ENCODE assay signal across 9 cellular contexts in genomic region chr7:88401009-88401623, GRCh38.
A peak's percentile ranks its signal among the peaks of the same experiment; 100 is the strongest.
DNase-seq lines count a peak whose midpoint lies in the region; TF ChIP-seq lines count a peak whose summit lies in the region.
"Had no signal": no experiment of that assay in that cellular context is flagged by ENCODE, and none has a peak within 500 bp of the region (broad histone marks: within the 10 kb centered on the region; RNA-seq: fewer than 3 reads in every experiment).

No MANE protein-coding gene starts in this region.

- H3K36me3 ChIP-seq in HAP-1 (replicated peaks) = no peaks in the 10 kb centered on the region

- in situ Hi-C loops in HAP-1 (cut with MboI; ENCODE audit: low sequenced_read_pairs) = no loop called here

- no peaks in the 10 kb centered on the region for H3K27me3 ChIP-seq in HAP-1 (ENCODE audit: low read depth)

- H3K9me3 ChIP-seq in HAP-1 = no peaks in the 10 kb centered on the region

- no peaks in the 10 kb centered on the region for H3K4me1 ChIP-seq in HAP-1

- no peak overlapping the region for H3K27ac Mint-ChIP-seq in activated naive CD4-positive, alpha-beta T cell treated with anti-CD3 and anti-CD28 coated beads for 36 hours
- no peak overlapping the region for H3K27ac Mint-ChIP-seq in activated naive CD4-positive, alpha-beta T cell treated with anti-CD3 and anti-CD28 coated beads, Interleukin-2, amount 10 ng/mL, durations not matched to agents 7 days and 5 days
- no peak overlapping the region for H3K27ac Mint-ChIP-seq in type B pancreatic cell
- H3K27ac Mint-ChIP-seq in activated T-helper 1 cell treated with anti-CD3 and anti-CD28 coated beads, Interleukin-12 subunit alpha, Interleukin-12 subunit beta, Interleukin-2, Interleukin-4 antibody, amounts not matched to agents 30 ng/mL and 10 ng/mL and 1 ng/mL, durations not matched to agents 14 hours and 24 hours and 36 hours = no peak overlapping the region
- H3K27ac Mint-ChIP-seq: activated naive CD4-positive, alpha-beta T cell treated with anti-CD3 and anti-CD28 coated beads, Interleukin-2, amount 50 U/mL, for 24 hours had no signal

- H3K4me3 Mint-ChIP-seq in activated naive CD4-positive, alpha-beta T cell treated with anti-CD3 and anti-CD28 coated beads for 36 hours = no peak overlapping the region
- no peak overlapping the region for H3K4me3 Mint-ChIP-seq in activated naive CD4-positive, alpha-beta T cell treated with anti-CD3 and anti-CD28 coated beads, Interleukin-2, amount 10 ng/mL, durations not matched to agents 7 days and 5 days
- H3K4me3 Mint-ChIP-seq in type B pancreatic cell = no peak overlapping the region
- H3K4me3 Mint-ChIP-seq in activated T-helper 1 cell treated with anti-CD3 and anti-CD28 coated beads, Interleukin-12 subunit alpha, Interleukin-12 subunit beta, Interleukin-2, Interleukin-4 antibody, amounts not matched to agents 30 ng/mL and 10 ng/mL and 1 ng/mL, durations not matched to agents 14 hours and 24 hours and 36 hours = no peak overlapping the region
- H3K4me3 Mint-ChIP-seq: activated naive CD4-positive, alpha-beta T cell treated with anti-CD3 and anti-CD28 coated beads, Interleukin-2, amount 50 U/mL, for 24 hours had no signal

- H3K27me3 Mint-ChIP-seq in activated naive CD4-positive, alpha-beta T cell treated with anti-CD3 and anti-CD28 coated beads for 36 hours (ENCODE audit: low read depth) = no peaks in the 10 kb centered on the region
- no peaks in the 10 kb centered on the region for H3K27me3 Mint-ChIP-seq in activated naive CD4-positive, alpha-beta T cell treated with anti-CD3 and anti-CD28 coated beads, Interleukin-2, amount 10 ng/mL, durations not matched to agents 7 days and 5 days
- peaks cover 10% of the 10 kb centered on the region for H3K27me3 Mint-ChIP-seq in type B pancreatic cell
- no peaks in the 10 kb centered on the region for H3K27me3 Mint-ChIP-seq in activated T-helper 1 cell treated with anti-CD3 and anti-CD28 coated beads, Interleukin-12 subunit alpha, Interleukin-12 subunit beta, Interleukin-2, Interleukin-4 antibody, amounts not matched to agents 30 ng/mL and 10 ng/mL and 1 ng/mL, durations not matched to agents 14 hours and 24 hours and 36 hours (ENCODE audit: insufficient read depth)
- H3K27me3 Mint-ChIP-seq: activated naive CD4-positive, alpha-beta T cell treated with anti-CD3 and anti-CD28 coated beads, Interleukin-2, amount 50 U/mL, for 24 hours had no signal

- intact Hi-C loops in activated naive CD4-positive, alpha-beta T cell treated with anti-CD3 and anti-CD28 coated beads for 36 hours (cut with micrococcal nuclease) = loop anchor here (1.0 to 5.0 kb wide), 2 partner anchors 1222 to 1716 kb away; no protein-coding TSS in a partner anchor
- intact Hi-C loops in activated T-helper 1 cell treated with anti-CD3 and anti-CD28 coated beads, Interleukin-12 subunit alpha, Interleukin-12 subunit beta, Interleukin-2, Interleukin-4 antibody, amounts not matched to agents 30 ng/mL and 10 ng/mL and 1 ng/mL, durations not matched to agents 14 hours and 24 hours and 36 hours (cut with micrococcal nuclease) = loop anchor here (2.0 kb wide), 1 partner anchor 56 kb away; no protein-coding TSS in a partner anchor

- TF ChIP-seq CTCF in NB4 (IDR thresholded peaks at IDR 0.05; ENCODE audit: low read depth, low read length) (peak; percentile 70), choroid plexus epithelial cell (conservative IDR thresholded peaks at IDR 0.05; ENCODE audit: low read depth, low read length) (peak; percentile 41), type B pancreatic cell (conservative IDR thresholded peaks at IDR 0.05) (peak; percentile 80)

- H3K4me3 ChIP-seq in HAP-1 (no peak overlapping the region), NB4 (ENCODE audit: low read depth, low read length) (no peak overlapping the region), choroid plexus epithelial cell (ENCODE audit: low read depth, low read length) (no peak overlapping the region)

- CTCF ChIA-PET in activated naive CD4-positive, alpha-beta T cell treated with anti-CD3 and anti-CD28 coated beads for 36 hours (lab: Charles Lee) = interaction anchor here (0.6 to 1.3 kb wide), 9 partner anchors 10 to 1636 kb away, joined by 3 to 5 read pairs (median 3); no protein-coding TSS in a partner anchor
- CTCF ChIA-PET in activated naive CD4-positive, alpha-beta T cell treated with anti-CD3 and anti-CD28 coated beads, Interleukin-2, amount 10 ng/mL, durations not matched to agents 7 days and 5 days (lab: Charles Lee) = interaction anchor here (0.6 to 1.3 kb wide), 4 partner anchors 8 to 402 kb away, joined by 3 read pairs; no protein-coding TSS in a partner anchor

- DNase-seq in activated naive CD4-positive, alpha-beta T cell treated with anti-CD3 and anti-CD28 coated beads for 36 hours = peak; percentile 5
- no peak for DNase-seq in activated naive CD4-positive, alpha-beta T cell treated with anti-CD3 and anti-CD28 coated beads, Interleukin-2, amount 10 ng/mL, durations not matched to agents 7 days and 5 days
- peak; percentile 25 to 59 for DNase-seq in HAP-1 (ENCODE audit: low spot score in 2 of 2)
- peak; percentile 49 for DNase-seq in NB4 (ENCODE audit: low read depth)
- DNase-seq in choroid plexus epithelial cell (ENCODE audit: low read depth) = peak; percentile 8
- DNase-seq in type B pancreatic cell (ENCODE audit: extremely low spot score, unreplicated experiment) = no peak
- no peak for DNase-seq in activated T-helper 1 cell treated with anti-CD3 and anti-CD28 coated beads, Interleukin-12 subunit alpha, Interleukin-12 subunit beta, Interleukin-2, Interleukin-4 antibody, amounts not matched to agents 30 ng/mL and 10 ng/mL and 1 ng/mL, durations not matched to agents 14 hours and 24 hours and 36 hours (ENCODE audit: low spot score)
- DNase-seq in AG08395 (ENCODE audit: low spot score) = no peak

- no peak for TF ChIP-seq POLR2A in NB4 (IDR thresholded peaks at IDR 0.05; ENCODE audit: extremely low read depth, insufficient read length)

- no peaks in the 10 kb centered on the region for H3K36me3 Mint-ChIP-seq in activated naive CD4-positive, alpha-beta T cell treated with anti-CD3 and anti-CD28 coated beads for 36 hours (ENCODE audit: low read depth)
- H3K36me3 Mint-ChIP-seq in activated naive CD4-positive, alpha-beta T cell treated with anti-CD3 and anti-CD28 coated beads, Interleukin-2, amount 10 ng/mL, durations not matched to agents 7 days and 5 days = no peaks in the 10 kb centered on the region
- H3K36me3 Mint-ChIP-seq in type B pancreatic cell = no peaks in the 10 kb centered on the region
- no peaks in the 10 kb centered on the region for H3K36me3 Mint-ChIP-seq in activated T-helper 1 cell treated with anti-CD3 and anti-CD28 coated beads, Interleukin-12 subunit alpha, Interleukin-12 subunit beta, Interleukin-2, Interleukin-4 antibody, amounts not matched to agents 30 ng/mL and 10 ng/mL and 1 ng/mL, durations not matched to agents 14 hours and 24 hours and 36 hours (ENCODE audit: low read depth)
- H3K36me3 Mint-ChIP-seq: activated naive CD4-positive, alpha-beta T cell treated with anti-CD3 and anti-CD28 coated beads, Interleukin-2, amount 50 U/mL, for 24 hours had no signal

- H3K9me3 Mint-ChIP-seq in activated naive CD4-positive, alpha-beta T cell treated with anti-CD3 and anti-CD28 coated beads for 36 hours = no peaks in the 10 kb centered on the region
- no peaks in the 10 kb centered on the region for H3K9me3 Mint-ChIP-seq in activated naive CD4-positive, alpha-beta T cell treated with anti-CD3 and anti-CD28 coated beads, Interleukin-2, amount 10 ng/mL, durations not matched to agents 7 days and 5 days
- H3K9me3 Mint-ChIP-seq in type B pancreatic cell = no peaks in the 10 kb centered on the region
- H3K9me3 Mint-ChIP-seq in activated T-helper 1 cell treated with anti-CD3 and anti-CD28 coated beads, Interleukin-12 subunit alpha, Interleukin-12 subunit beta, Interleukin-2, Interleukin-4 antibody, amounts not matched to agents 30 ng/mL and 10 ng/mL and 1 ng/mL, durations not matched to agents 14 hours and 24 hours and 36 hours = no peaks in the 10 kb centered on the region
- H3K9me3 Mint-ChIP-seq: activated naive CD4-positive, alpha-beta T cell treated with anti-CD3 and anti-CD28 coated beads, Interleukin-2, amount 50 U/mL, for 24 hours had no signal

- peaks cover 9% of the 10 kb centered on the region for H3K4me1 Mint-ChIP-seq in activated naive CD4-positive, alpha-beta T cell treated with anti-CD3 and anti-CD28 coated beads for 36 hours (ENCODE audit: low read depth)
- H3K4me1 Mint-ChIP-seq in activated naive CD4-positive, alpha-beta T cell treated with anti-CD3 and anti-CD28 coated beads, Interleukin-2, amount 10 ng/mL, durations not matched to agents 7 days and 5 days = no peaks in the 10 kb centered on the region
- no peaks in the 10 kb centered on the region for H3K4me1 Mint-ChIP-seq in type B pancreatic cell (ENCODE audit: unreplicated experiment)
- peaks cover 6% of the 10 kb centered on the region for H3K4me1 Mint-ChIP-seq in activated T-helper 1 cell treated with anti-CD3 and anti-CD28 coated beads, Interleukin-12 subunit alpha, Interleukin-12 subunit beta, Interleukin-2, Interleukin-4 antibody, amounts not matched to agents 30 ng/mL and 10 ng/mL and 1 ng/mL, durations not matched to agents 14 hours and 24 hours and 36 hours (ENCODE audit: low read depth)
- H3K4me1 Mint-ChIP-seq: activated naive CD4-positive, alpha-beta T cell treated with anti-CD3 and anti-CD28 coated beads, Interleukin-2, amount 50 U/mL, for 24 hours had no signal

Comparison
In these comparisons a context has a peak if more than half of its experiments do, and no peak if none do; other contexts are left out.
1. DNase-seq: peak in activated naive CD4-positive, alpha-beta T cell treated with anti-CD3 and anti-CD28 coated beads for 36 hours (single experiment), HAP-1 (2 of 2), NB4 (single experiment) and choroid plexus epithelial cell (single experiment); none in activated naive CD4-positive, alpha-beta T cell treated with anti-CD3 and anti-CD28 coated beads, Interleukin-2, amount 10 ng/mL, durations not matched to agents 7 days and 5 days (single experiment), type B pancreatic cell (single experiment), activated T-helper 1 cell treated with anti-CD3 and anti-CD28 coated beads, Interleukin-12 subunit alpha, Interleukin-12 subunit beta, Interleukin-2, Interleukin-4 antibody, amounts not matched to agents 30 ng/mL and 10 ng/mL and 1 ng/mL, durations not matched to agents 14 hours and 24 hours and 36 hours (single experiment) and AG08395 (single experiment).
2. Peak in every context shown above with its lines, with median percentiles within 50 percentile points of each other: CTCF ChIP-seq.